ENCODE assay signal across 8 cellular contexts in genomic region chr16:14629919-14630619, GRCh38. TPM values are rescaled to one million over a fixed set of nuclear protein-coding genes. Genes with fewer than 3 reads are reported as not detected.
A peak's percentile ranks its signal among the peaks of the same experiment; 100 is the strongest.
DNase-seq lines count a peak whose midpoint lies in the region; ATAC-seq, FAIRE-seq and TF ChIP-seq lines count a peak whose summit lies in the region.

PARN (minus strand) TSS chr16:14630260; CDS start chr16:14630125, 135 bp downstream.

- peak within 1 kb of the TSS; percentile 68 for H3K27ac ChIP-seq in PC-3 (ENCODE audit: low read length)
- peak within 1 kb of the TSS; percentile 79 for H3K27ac ChIP-seq in epithelial cell of prostate

- H3K9me3 ChIP-seq in PC-3 (ENCODE audit: low read length) = no peaks in the 10 kb centered on the region
- no peaks in the 10 kb centered on the region for H3K9me3 ChIP-seq in mucosa of descending colon

- no TSS peak for BruUV-seq in PC-3 (replicated peaks; lab: Mats Ljungman, UMichigan)

- TF ChIP-seq CTCF in D721Med (IDR thresholded peaks at IDR 0.05; ENCODE audit: insufficient read depth, missing control alignments) (no peak), PC-3 (conservative IDR thresholded peaks at IDR 0.05; ENCODE audit: low read depth, low read length) (no peak), mucosa of descending colon (IDR thresholded peaks at IDR 0.05) (no peak)

- ATAC-seq in GM21529 (IDR thresholded peaks at IDR 0.05; ENCODE audit: unreplicated experiment) = peak; percentile 45
- ATAC-seq in PC-3 = peak; percentile 63
- ATAC-seq in mucosa of descending colon = peak; percentile 80

- peaks cover 9% of the 10 kb centered on the region; the same call in 1 of the 2 replicates for H4K20me1 ChIP-seq in PC-3 (ENCODE audit: low read length)

- no peaks in the 10 kb centered on the region for H3K9me2 ChIP-seq in PC-3 (replicated peaks; ENCODE audit: low read length)

- POLR2A ChIA-PET in PC-3 (lab: Charles Lee; ENCODE audit: unreplicated experiment) = no interaction called here

- peak within 1 kb of the TSS; percentile 88 for H3K4me3 ChIP-seq in Jurkat, Clone E6-1 (ENCODE audit: low read length)
- H3K4me3 ChIP-seq in PC-3 (ENCODE audit: low read length) (peak within 1 kb of the TSS; percentile 84), mucosa of descending colon (peak within 1 kb of the TSS; percentile 60)

- intact Hi-C loops in PC-3 (cut with micrococcal nuclease) (no loop called here), mucosa of descending colon (cut with DNase I, micrococcal nuclease) (no loop called here)

- peak within 1 kb of the TSS; percentile 84 for H2AFZ ChIP-seq in PC-3 (ENCODE audit: low read length)

- peaks cover 6% of the 10 kb centered on the region for H3K36me3 ChIP-seq in PC-3 (ENCODE audit: low read depth, low read length)
- no peaks in the 10 kb centered on the region for H3K36me3 ChIP-seq in mucosa of descending colon (ENCODE audit: low read depth)

- peaks cover 4% of the 10 kb centered on the region for H3F3A ChIP-seq in PC-3 (ENCODE audit: low read length, unreplicated experiment)

- H3K9ac ChIP-seq in PC-3 (ENCODE audit: low read length) = peak within 1 kb of the TSS; percentile 95

- peak within 1 kb of the TSS; percentile 81 for H3K4me2 ChIP-seq in PC-3 (ENCODE audit: low read length)

- H3K27me3 ChIP-seq in PC-3 (ENCODE audit: low read length) = no peaks in the 10 kb centered on the region

- CTCF ChIA-PET in PC-3 (lab: Charles Lee) = no interaction called here

- H3K4me1 ChIP-seq in PC-3 (ENCODE audit: insufficient read depth, low read length) (peaks cover 25% of the 10 kb centered on the region), mucosa of descending colon (ENCODE audit: low read depth) (peaks cover 23% of the 10 kb centered on the region)

- H3K79me2 ChIP-seq in PC-3 (ENCODE audit: low read length) = peaks cover 50% of the 10 kb centered on the region

- DNase-seq in D721Med (ENCODE audit: insufficient read length, low spot score) (peak; percentile 87), PC-3 (peak; percentile 93), activated T-cell treated with anti-CD3 and anti-CD28 coated beads for 48 hours (ENCODE audit: low read depth) (peak; percentile 97), epithelial cell of prostate (ENCODE audit: low read depth, low spot score) (peak; percentile 90), mucosa of descending colon (peak; percentile 98 to 99 (median 98))
- DNase-seq in Jurkat, Clone E6-1 (ENCODE audit: low read depth, low spot score) = peak; percentile 96
- DNase-seq in stimulated activated CD8-positive, alpha-beta memory T cell treated with anti-CD3 and anti-CD28 coated beads, Interleukin-4, amount 100 ng/mL, for 1 hour (ENCODE audit: low read depth in 2 of 2, low spot score in 1 of 2) = peak; percentile 96

- FAIRE-seq in D721Med (lab: Jason Lieb, UNC) = no peak

RNA-seq across cellular contexts. Expression of gene PARN, which starts in this region (rescaled TPM):
- 57.1 TPM for polyA plus RNA-seq in Jurkat, Clone E6-1 (2012; ENCODE audit: insufficient read depth, insufficient read length)
- total RNA-seq in PC-3 (2014; rRNA removed) (29.0 and 34.7 TPM in 2 replicates), mucosa of descending colon (10 to 100 TPM; 31.5 to 34.0 (median 33.3) TPM)

Comparison
In these comparisons a context has a peak if more than half of its experiments do, and no peak if none do; other contexts are left out.
1. Peak in every context shown above with its lines: DNase-seq, ATAC-seq, H3K4me3 ChIP-seq and H3K27ac ChIP-seq.